8 cellular contexts compared by ENCODE assay signal in the genomic region with DNA sequence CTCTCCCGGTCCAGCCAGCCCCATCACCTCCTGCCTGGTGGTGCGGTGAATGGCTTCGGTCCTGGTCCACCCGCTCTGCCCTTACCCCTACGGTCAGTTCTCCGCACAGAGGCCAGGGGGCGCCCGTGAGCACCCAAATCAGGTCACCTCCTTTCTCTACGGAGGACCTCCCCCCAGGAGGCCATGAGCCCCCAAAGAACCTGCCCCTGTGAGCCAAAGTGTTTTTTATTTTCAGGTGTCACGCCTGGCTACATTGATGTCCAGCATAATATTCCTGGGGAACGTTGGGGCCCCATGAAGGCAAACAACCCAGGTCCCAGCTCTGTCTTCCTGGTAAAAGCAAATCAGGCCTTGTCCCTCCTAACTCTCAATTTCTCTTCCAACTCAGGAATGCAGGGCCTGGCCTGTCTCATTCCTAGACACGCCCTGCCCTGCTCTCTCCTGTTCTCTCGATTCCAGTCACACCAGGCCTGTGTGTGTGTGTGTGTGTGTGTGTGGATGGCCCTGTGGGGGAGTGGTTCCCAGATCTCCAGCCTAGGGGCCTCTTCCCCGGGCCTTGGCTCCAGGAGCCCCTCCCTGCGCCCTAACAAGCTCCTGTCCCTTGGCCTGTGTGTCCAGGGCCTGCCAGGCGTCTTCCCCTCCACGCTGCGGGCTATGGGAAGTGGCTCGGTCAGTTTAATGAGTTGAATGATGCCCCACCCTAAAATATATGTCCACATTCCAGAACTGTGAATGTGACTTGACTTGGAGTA. TPM values are rescaled to one million over a fixed set of nuclear protein-coding genes. Genes with fewer than 3 reads are reported as not detected.
A peak's percentile ranks its signal among the peaks of the same experiment; 100 is the strongest.
DNase-seq lines count a peak whose midpoint lies in the region; ATAC-seq and TF ChIP-seq lines count a peak whose summit lies in the region.

No MANE protein-coding gene starts in this region.

- DNase-seq in AG20443 (ENCODE audit: low spot score) (peak; percentile 64), H9 (peak; percentile 90), right cardiac atrium (peak in 2 of 3 donors; percentile 71 to 79), DMS79 (lab: John Stamatoyannopoulos, UW) (no peak)
- DNase-seq in activated naive CD4-positive, alpha-beta T cell treated with anti-CD3 and anti-CD28 coated beads, Interleukin-2, amount 50 U/mL, for 72 hours (ENCODE audit: low spot score in 2 of 2) = peak; percentile 79 to 89
- DNase-seq in stimulated activated CD4-positive, alpha-beta T cell treated with anti-CD3 and anti-CD28 coated beads, Interleukin-15, amount 100 ng/mL, for 24 hours = peak; percentile 80

- H3K79me1 ChIP-seq in H9 (ENCODE audit: insufficient read depth, low read depth, low read length, poor library complexity, severe bottlenecking) = no peaks in the 10 kb centered on the region

- no peak overlapping the region for H2BK12ac ChIP-seq in H9 (ENCODE audit: insufficient read length, low read depth, low read length)

- no peaks in the 10 kb centered on the region for H3K36me3 ChIP-seq in SU-DHL-6 (ENCODE audit: low read length)

- H3K36me3 Mint-ChIP-seq in H9 (ENCODE audit: insufficient read depth in 1 of 3, low read depth in 3 of 3) = no peaks in the 10 kb centered on the region
- no peaks in the 10 kb centered on the region for H3K36me3 Mint-ChIP-seq in activated naive CD4-positive, alpha-beta T cell treated with anti-CD3 and anti-CD28 coated beads, Interleukin-2, amount 50 U/mL, for 72 hours

- H3K4me1 ChIP-seq in H9 (ENCODE audit: insufficient read depth, low read length) (no peaks in the 10 kb centered on the region), right cardiac atrium (ENCODE audit: control insufficient read depth, insufficient read depth, low read length) (no peaks in the 10 kb centered on the region)

- no peak overlapping the region for H2BK120ac ChIP-seq in H9 (ENCODE audit: low read depth, low read length, poor library complexity, severe bottlenecking)

- H3T11ph ChIP-seq in H9 (ENCODE audit: low read length) = no peak overlapping the region

- no peak overlapping the region for H3K14ac ChIP-seq in H9 (ENCODE audit: insufficient read depth, low read length)

- H3K4me2 ChIP-seq in H9 (ENCODE audit: insufficient read depth, insufficient read length, low read length) = no peak overlapping the region
- H3K4me2 ChIP-seq in SU-DHL-6 (ENCODE audit: low read depth, low read length, poor library complexity, severe bottlenecking) = no peak overlapping the region

- TF ChIP-seq CTCF in H9 (conservative IDR thresholded peaks at IDR 0.05) = peak; percentile 93
- peak; percentile 79 for TF ChIP-seq CTCF in SU-DHL-6 (IDR thresholded peaks at IDR 0.05; ENCODE audit: insufficient read depth, low read length, poor library complexity, severe bottlenecking)

- peak; percentile 64 to 76 for ATAC-seq in activated naive CD4-positive, alpha-beta T cell treated with anti-CD3 and anti-CD28 coated beads, Interleukin-2, amount 50 U/mL, for 72 hours
- ATAC-seq in right cardiac atrium = peak in 1 of 2 donors; percentile 43
- ATAC-seq in HG02840 (IDR thresholded peaks at IDR 0.05; ENCODE audit: low FRiP score, unreplicated experiment) = no peak

- no peaks in the 10 kb centered on the region for H3K9me3 Mint-ChIP-seq in H9
- H3K9me3 Mint-ChIP-seq in activated naive CD4-positive, alpha-beta T cell treated with anti-CD3 and anti-CD28 coated beads, Interleukin-2, amount 50 U/mL, for 72 hours = no peaks in the 10 kb centered on the region

- no peak overlapping the region for H2BK20ac ChIP-seq in H9 (ENCODE audit: low read depth, low read length, poor library complexity, severe bottlenecking)

- H3K4me3 Mint-ChIP-seq in H9 = peak overlapping the region in 1 of 2 experiments; percentile 41; a peak in 1 of 5 replicates

- H3F3A ChIP-seq in SU-DHL-6 (ENCODE audit: insufficient read depth) = no peaks in the 10 kb centered on the region

- H3K27me3 ChIP-seq in H9 (ENCODE audit: insufficient read depth, low read length) (no peaks in the 10 kb centered on the region), SU-DHL-6 (ENCODE audit: low read length) (no peaks in the 10 kb centered on the region), right cardiac atrium (ENCODE audit: control insufficient read depth, insufficient read depth) (no peaks in the 10 kb centered on the region)

- no peak overlapping the region for H4K5ac ChIP-seq in H9 (ENCODE audit: insufficient read length, low read depth, low read length)

- no peaks in the 10 kb centered on the region for H3K9me2 ChIP-seq in SU-DHL-6 (replicated peaks; ENCODE audit: insufficient read depth, low read length)

- no peaks in the 10 kb centered on the region for H4K20me1 ChIP-seq in H9 (ENCODE audit: control insufficient read depth, insufficient read depth, insufficient read length)
- H4K20me1 ChIP-seq in SU-DHL-6 (ENCODE audit: low read depth, low read length) = no peaks in the 10 kb centered on the region

- H3K23ac ChIP-seq in H9 (ENCODE audit: insufficient read length, low read depth, low read length) = no peak overlapping the region

- no peak overlapping the region for H2AK5ac ChIP-seq in H9 (ENCODE audit: insufficient read length, low read length)

- no peak overlapping the region for H3K4me3 ChIP-seq in SU-DHL-6 (ENCODE audit: insufficient read depth, low read length, poor library complexity, severe bottlenecking)
- H3K4me3 ChIP-seq in right cardiac atrium (ENCODE audit: low read length) = no peak overlapping the region

- no peak overlapping the region for H2BK5ac ChIP-seq in H9 (ENCODE audit: insufficient read length, low read length)

- no peak overlapping the region for H3K56ac ChIP-seq in H9 (ENCODE audit: insufficient read length, low read depth, low read length)

- H3K4ac ChIP-seq in H9 (ENCODE audit: low read depth, low read length) = no peak overlapping the region

- H3K27me3 Mint-ChIP-seq in H9 (ENCODE audit: low read depth) = peaks cover 8% of the 10 kb centered on the region

- H3K4me1 Mint-ChIP-seq in H9 = peaks cover 5 to 14% of the 10 kb centered on the region in 2 experiments; a peak in 3 of 4 replicates

- H3K79me2 ChIP-seq in H9 (ENCODE audit: insufficient read depth, low read length) (no peaks in the 10 kb centered on the region), SU-DHL-6 (ENCODE audit: insufficient read depth, low read length) (no peaks in the 10 kb centered on the region)

- no peak overlapping the region for H3K27ac ChIP-seq in H9 (ENCODE audit: insufficient read length, low read depth, low read length)
- no peak overlapping the region for H3K27ac ChIP-seq in SU-DHL-6 (ENCODE audit: low read depth, low read length)
- no peak overlapping the region for H3K27ac ChIP-seq in right cardiac atrium (ENCODE audit: low read length)

- peak overlapping the region; percentile 15 for H3K18ac ChIP-seq in H9 (ENCODE audit: insufficient read length, low read depth, low read length)

- no CpG with 5 or more reads among the region's 19 CpGs for WGBS in H9 (ENCODE audit: extremely low coverage, insufficient read length, low lambda C conversion rate)
- WGBS in right cardiac atrium = 48% methylated on average over 19 of the region's 19 CpGs

- no peak overlapping the region for H4K8ac ChIP-seq in H9 (replicated peaks; ENCODE audit: insufficient read length, low read depth, low read length)

- H3K9ac ChIP-seq in H9 (ENCODE audit: extremely low read depth, insufficient read length, low read length) (no peak overlapping the region), SU-DHL-6 (ENCODE audit: low read length) (no peak overlapping the region)

- H2AFZ ChIP-seq in H9 (ENCODE audit: low read length) (no peak overlapping the region), SU-DHL-6 (ENCODE audit: low read depth, low read length, severe bottlenecking) (no peak overlapping the region)

- intact Hi-C loops in right cardiac atrium (cut with DNase I) = no loop called here

- H3K27ac Mint-ChIP-seq in H9 = peak overlapping the region in 1 of 3 experiments; percentile 88; a peak in 2 of 7 replicates
- peak overlapping the region; percentile 82 for H3K27ac Mint-ChIP-seq in activated naive CD4-positive, alpha-beta T cell treated with anti-CD3 and anti-CD28 coated beads, Interleukin-2, amount 50 U/mL, for 72 hours

- H4K91ac ChIP-seq in H9 (ENCODE audit: insufficient read length, low read depth, low read length) = no peak overlapping the region

- H3K9me3 ChIP-seq in H9 (ENCODE audit: control insufficient read depth, low read depth, low read length) = no peaks in the 10 kb centered on the region
- H3K9me3 ChIP-seq in SU-DHL-6 (ENCODE audit: insufficient read depth, low read length) = no peaks in the 10 kb centered on the region
- no peaks in the 10 kb centered on the region for H3K9me3 ChIP-seq in right cardiac atrium (ENCODE audit: control insufficient read depth, low read length)

- H2BK15ac ChIP-seq in H9 (ENCODE audit: low read depth, low read length) = no peak overlapping the region

- no peaks in the 10 kb centered on the region for H3K23me2 ChIP-seq in H9 (ENCODE audit: insufficient read length, low read depth, low read length, poor library complexity, severe bottlenecking)

RNA-seq across cellular contexts. Expression of gene GIPC1, which starts 9.7 kb away (rescaled TPM):
- total RNA-seq in H9 (2021) (70.6 and 75.0 TPM in 2 replicates), right cardiac atrium (10 to 100 TPM; 47.0 to 57.3 (median 49.3) TPM)
- total RNA-seq in activated naive CD4-positive, alpha-beta T cell treated with anti-CD3 and anti-CD28 coated beads, Interleukin-2, amount 50 U/mL, for 72 hours = 10 to 100 TPM; 24.8 to 33.3 TPM
- polyA plus RNA-seq in right cardiac atrium = 52.6 TPM

RNA-seq across cellular contexts. Expression of gene DNAJB1, which starts 12.5 kb away (rescaled TPM):
- total RNA-seq in H9 (2021) = 77.7 and 87.0 TPM in 2 replicates
- 100 to 1,000 TPM in 1 of 2 donors, 10 to 100 TPM in 1; 59.5 to 124 TPM for total RNA-seq in activated naive CD4-positive, alpha-beta T cell treated with anti-CD3 and anti-CD28 coated beads, Interleukin-2, amount 50 U/mL, for 72 hours
- 10 to 100 TPM; 46.7 to 69.5 (median 61.4) TPM for total RNA-seq in right cardiac atrium
- polyA plus RNA-seq in right cardiac atrium = 50.6 TPM

RNA-seq across cellular contexts. Expression of gene TECR, which starts 23.7 kb away (rescaled TPM):
- total RNA-seq in H9 (2021) = 162 and 164 TPM in 2 replicates
- total RNA-seq in activated naive CD4-positive, alpha-beta T cell treated with anti-CD3 and anti-CD28 coated beads, Interleukin-2, amount 50 U/mL, for 72 hours = 100 to 1,000 TPM; 116 to 118 TPM
- 100 to 1,000 TPM in 1 of 4 donors, 10 to 100 TPM in 3; 92.3 to 116 (median 96.8) TPM for total RNA-seq in right cardiac atrium
- 102 TPM for polyA plus RNA-seq in right cardiac atrium

RNA-seq across cellular contexts. Expression of gene PTGER1, which starts 30.5 kb away (rescaled TPM):
- 0.63 and 0.66 TPM in 2 replicates for total RNA-seq in H9 (2021)
- total RNA-seq in activated naive CD4-positive, alpha-beta T cell treated with anti-CD3 and anti-CD28 coated beads, Interleukin-2, amount 50 U/mL, for 72 hours = under 1 TPM; 0.20 to 0.97 TPM
- under 1 TPM in 1 of 4 donors, not detected in 3; 0.33 TPM for total RNA-seq in right cardiac atrium
- not detected for polyA plus RNA-seq in right cardiac atrium
